23 cellular contexts compared by ENCODE assay signal in genomic region chr2:139369423-139370409, GRCh38.
"Had no signal": no experiment of that assay in that cellular context is flagged by ENCODE, and none has a peak within 500 bp of the region (broad histone marks: within the 10 kb centered on the region; RNA-seq: fewer than 3 reads in every experiment).

No MANE protein-coding gene starts in this region.

- ATAC-seq: activated CD8-positive, alpha-beta memory T cell treated with anti-CD3 and anti-CD28 coated beads, Interleukin-2, amount 10 ng/mL, durations not matched to agents 7 days and 5 days; activated T-helper 17 cell treated with anti-CD3 and anti-CD28 coated beads, Interleukin-2, amount 50 U/mL, for 72 hours; foreskin keratinocyte; left cardiac atrium; naive thymus-derived CD4-positive, alpha-beta T cell; stimulated activated memory B cell treated with anti-CD40 and anti-IgM and Interleukin-4, amounts not matched to agents 10 μg/mL and 1 μg/mL and 100 μg/mL, for 72 hours had no signal

- H3K27me3 Mint-ChIP-seq: activated CD4-positive, alpha-beta memory T cell treated with anti-CD3 and anti-CD28 coated beads, Interleukin-2, amount 10 ng/mL, durations not matched to agents 7 days and 5 days; activated CD8-positive, alpha-beta memory T cell treated with anti-CD3 and anti-CD28 coated beads, Interleukin-2, amount 10 ng/mL, durations not matched to agents 7 days and 5 days; activated T-helper 17 cell treated with anti-CD3 and anti-CD28 coated beads, Interleukin-2, amount 50 U/mL, for 72 hours; brain; naive thymus-derived CD4-positive, alpha-beta T cell; stimulated activated memory B cell treated with anti-CD40 and anti-IgM and Interleukin-4, amounts not matched to agents 10 μg/mL and 1 μg/mL and 100 μg/mL, for 72 hours had no signal

- H3K79me2 ChIP-seq: hepatocyte had no signal

- H3K4me3 Mint-ChIP-seq: activated CD4-positive, alpha-beta memory T cell treated with anti-CD3 and anti-CD28 coated beads, Interleukin-2, amount 10 ng/mL, durations not matched to agents 7 days and 5 days; activated CD8-positive, alpha-beta memory T cell treated with anti-CD3 and anti-CD28 coated beads, Interleukin-2, amount 10 ng/mL, durations not matched to agents 7 days and 5 days; activated T-helper 17 cell treated with anti-CD3 and anti-CD28 coated beads, Interleukin-2, amount 50 U/mL, for 72 hours; brain; naive thymus-derived CD4-positive, alpha-beta T cell; stimulated activated memory B cell treated with anti-CD40 and anti-IgM and Interleukin-4, amounts not matched to agents 10 μg/mL and 1 μg/mL and 100 μg/mL, for 72 hours had no signal

- H2AFZ ChIP-seq: hepatocyte had no signal

- H3K36me3 Mint-ChIP-seq: activated CD8-positive, alpha-beta memory T cell treated with anti-CD3 and anti-CD28 coated beads, Interleukin-2, amount 10 ng/mL, durations not matched to agents 7 days and 5 days; brain; naive thymus-derived CD4-positive, alpha-beta T cell; stimulated activated memory B cell treated with anti-CD40 and anti-IgM and Interleukin-4, amounts not matched to agents 10 μg/mL and 1 μg/mL and 100 μg/mL, for 72 hours had no signal

- H3K4me1 ChIP-seq: foreskin keratinocyte, sigmoid colon, testis, upper lobe of left lung had no signal

- H3K4me2 ChIP-seq: hepatocyte had no signal

- H3K27ac ChIP-seq: dorsolateral prefrontal cortex, epithelial cell of prostate, foreskin keratinocyte, hepatocyte, sigmoid colon, testis, upper lobe of left lung had no signal

- H3K36me3 ChIP-seq: sigmoid colon, upper lobe of left lung had no signal

- H3K9me3 ChIP-seq: sigmoid colon, testis, upper lobe of left lung had no signal

- H3K4me3 ChIP-seq: dorsolateral prefrontal cortex, hepatocyte, sigmoid colon, testis, upper lobe of left lung had no signal

- H3K27ac Mint-ChIP-seq: activated CD4-positive, alpha-beta memory T cell treated with anti-CD3 and anti-CD28 coated beads, Interleukin-2, amount 10 ng/mL, durations not matched to agents 7 days and 5 days; activated CD8-positive, alpha-beta memory T cell treated with anti-CD3 and anti-CD28 coated beads, Interleukin-2, amount 10 ng/mL, durations not matched to agents 7 days and 5 days; activated T-helper 17 cell treated with anti-CD3 and anti-CD28 coated beads, Interleukin-2, amount 50 U/mL, for 72 hours; naive thymus-derived CD4-positive, alpha-beta T cell; stimulated activated memory B cell treated with anti-CD40 and anti-IgM and Interleukin-4, amounts not matched to agents 10 μg/mL and 1 μg/mL and 100 μg/mL, for 72 hours had no signal

- H3K27me3 ChIP-seq: dorsolateral prefrontal cortex, foreskin keratinocyte, hepatocyte, sigmoid colon, testis, upper lobe of left lung had no signal

- H3K4me1 Mint-ChIP-seq: activated CD4-positive, alpha-beta memory T cell treated with anti-CD3 and anti-CD28 coated beads, Interleukin-2, amount 10 ng/mL, durations not matched to agents 7 days and 5 days; activated CD8-positive, alpha-beta memory T cell treated with anti-CD3 and anti-CD28 coated beads, Interleukin-2, amount 10 ng/mL, durations not matched to agents 7 days and 5 days; activated T-helper 17 cell treated with anti-CD3 and anti-CD28 coated beads, Interleukin-2, amount 50 U/mL, for 72 hours; naive thymus-derived CD4-positive, alpha-beta T cell; stimulated activated memory B cell treated with anti-CD40 and anti-IgM and Interleukin-4, amounts not matched to agents 10 μg/mL and 1 μg/mL and 100 μg/mL, for 72 hours had no signal

- DNase-seq: activated CD4-positive, alpha-beta memory T cell treated with anti-CD3 and anti-CD28 coated beads, Interleukin-2, amount 10 ng/mL, durations not matched to agents 7 days and 5 days; activated CD4-positive, alpha-beta T cell treated with anti-CD3 and anti-CD28 coated beads for 48 hours; activated CD4-positive, CD25-positive, alpha-beta regulatory T cell; activated CD8-positive, alpha-beta memory T cell treated with anti-CD3 and anti-CD28 coated beads, Interleukin-2, amount 10 ng/mL, durations not matched to agents 7 days and 5 days; activated naive CD4-positive, alpha-beta T cell; anterior cingulate cortex; caudate nucleus; dorsolateral prefrontal cortex; foreskin keratinocyte; left cardiac atrium; mesenchymal stem cell; naive thymus-derived CD4-positive, alpha-beta T cell; nucleus accumbens; posterior cingulate gyrus; sigmoid colon; stimulated activated CD4-positive, alpha-beta T cell treated with anti-CD3 and anti-CD28 coated beads, Interleukin-4, amount 100 ng/mL, for 4 hours; testis; upper lobe of left lung had no signal
